ENCODE assay signal across 1 cellular context in the genomic region with DNA sequence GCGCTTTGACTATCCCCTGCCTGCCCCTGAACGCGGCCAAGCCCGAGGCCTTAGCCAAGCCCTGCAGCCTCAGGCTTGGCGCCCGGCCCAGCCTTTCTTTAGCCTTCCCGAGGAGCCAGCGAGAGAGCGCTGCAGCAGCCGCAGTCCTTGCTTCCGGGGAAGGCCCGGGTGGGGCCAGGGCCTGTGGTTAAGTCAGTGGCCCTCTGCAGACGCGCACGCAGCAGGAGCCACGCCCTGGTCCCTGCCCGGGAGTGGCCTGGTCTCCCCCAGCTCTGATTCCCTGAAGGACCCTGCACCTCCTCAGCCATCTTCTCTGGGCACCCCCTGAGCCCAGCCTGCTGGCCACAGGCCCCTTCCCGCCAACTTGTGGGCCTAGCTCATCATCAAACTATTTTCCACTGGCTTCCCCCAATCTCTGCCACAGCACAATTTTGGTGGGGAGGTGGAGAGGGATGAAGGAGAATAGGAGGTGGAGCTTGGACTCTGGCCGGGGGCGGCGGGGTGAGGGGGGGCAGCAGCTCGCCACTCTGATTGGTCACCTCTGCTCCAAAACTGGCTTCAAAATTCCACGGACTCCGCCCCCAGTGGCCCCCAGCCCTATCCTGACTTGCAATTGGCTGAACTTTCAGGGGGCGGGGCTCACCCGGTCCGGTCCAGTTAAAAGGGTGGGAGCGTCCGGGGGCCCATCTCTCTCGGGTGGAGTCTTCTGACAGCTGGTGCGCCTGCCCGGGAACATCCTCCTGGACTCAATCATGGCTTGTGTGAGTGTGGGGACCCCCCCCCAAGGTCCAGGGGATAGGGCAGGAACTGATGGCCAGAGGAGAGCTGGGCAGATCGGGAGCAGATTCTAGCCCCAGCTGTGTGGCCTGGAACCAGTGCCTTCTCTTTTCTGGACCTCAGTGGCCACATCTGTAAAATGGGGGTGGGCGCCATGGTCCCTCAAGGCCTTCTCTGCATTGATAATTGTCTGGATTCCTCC.
TF ChIP-seq lines count a peak whose summit lies in the region.

TSS of gene LGALS1 (plus strand) at position 686 of the 979 bp plus-strand sequence. CDS start at position 753, 67 bp downstream.

TF ChIP-seq in HepG2, 621 proteins besides CTCF, POLR2A, EP300 and RAD21 (continued from another document and continues in another):
- TF ChIP-seq USF2 (IDR thresholded peaks at IDR 0.05; ENCODE audit: low read depth, low read length) (no peak), USF2 (CRISPR knock-in tag; IDR thresholded peaks at IDR 0.05; ENCODE audit: borderline replicate concordance) (no peak; the same call in 1 of the 2 replicates), UBTF (CRISPR knock-in tag; IDR thresholded peaks at IDR 0.05) (peak; percentile 84), ZNF605 (CRISPR knock-in tag; IDR thresholded peaks at IDR 0.05) (peak; percentile 67; the same call in 1 of the 2 replicates), ZBTB1 (CRISPR knock-in tag; IDR thresholded peaks at IDR 0.05; ENCODE audit: borderline replicate concordance) (no peak), CERS6 (CRISPR knock-in tag; IDR thresholded peaks at IDR 0.05) (no peak), REXO4 (CRISPR knock-in tag; IDR thresholded peaks at IDR 0.05; ENCODE audit: borderline replicate concordance) (no peak), ZNF12 (CRISPR knock-in tag; IDR thresholded peaks at IDR 0.05) (peak; percentile 48; the same call in 1 of the 2 replicates), REL (CRISPR knock-in tag; conservative IDR thresholded peaks at IDR 0.05) (no peak), HNRNPLL (IDR thresholded peaks at IDR 0.05; ENCODE audit: low read depth, low read length, poor library complexity, severe bottlenecking) (peak; percentile 23), TEAD3 (CRISPR knock-in tag; optimal IDR thresholded peaks at IDR 0.05; ENCODE audit: borderline replicate concordance) (peak; percentile 79), MAZ (IDR thresholded peaks at IDR 0.05; ENCODE audit: borderline replicate concordance, low read depth, low read length) (peak; percentile 52; the same call in 1 of the 2 replicates), MAZ (CRISPR knock-in tag; IDR thresholded peaks at IDR 0.05; ENCODE audit: low read depth) (no peak), RCOR2 (CRISPR knock-in tag; IDR thresholded peaks at IDR 0.05) (peak; percentile 51), SALL1 (CRISPR knock-in tag; IDR thresholded peaks at IDR 0.05) (peak; percentile 51; the same call in 1 of the 2 replicates), ATF7 (IDR thresholded peaks at IDR 0.05) (no peak), ATF7 (CRISPR knock-in tag; IDR thresholded peaks at IDR 0.05) (peak; percentile 51; the same call in 1 of the 2 replicates), MEIS2 (CRISPR knock-in tag; IDR thresholded peaks at IDR 0.05) (no peak), HDAC1 (CRISPR knock-in tag; IDR thresholded peaks at IDR 0.05) (peak; percentile 45), TARDBP (CRISPR knock-in tag; IDR thresholded peaks at IDR 0.05) (peak; percentile 23; the same call in 1 of the 2 replicates), ZNF772 (CRISPR knock-in tag; IDR thresholded peaks at IDR 0.05) (0 out of 2 replicates have a peak, but pooled peaks have one; percentile 16), GATAD2A (CRISPR knock-in tag; IDR thresholded peaks at IDR 0.05) (peak; percentile 45), ZNF768 (CRISPR knock-in tag; IDR thresholded peaks at IDR 0.05) (peak; percentile 65), ELK4 (CRISPR knock-in tag; IDR thresholded peaks at IDR 0.05; ENCODE audit: borderline replicate concordance) (no peak), ELF3 (CRISPR knock-in tag; IDR thresholded peaks at IDR 0.05) (peak; percentile 37; the same call in 1 of the 2 replicates)
- TF ChIP-seq, protein P1, sequence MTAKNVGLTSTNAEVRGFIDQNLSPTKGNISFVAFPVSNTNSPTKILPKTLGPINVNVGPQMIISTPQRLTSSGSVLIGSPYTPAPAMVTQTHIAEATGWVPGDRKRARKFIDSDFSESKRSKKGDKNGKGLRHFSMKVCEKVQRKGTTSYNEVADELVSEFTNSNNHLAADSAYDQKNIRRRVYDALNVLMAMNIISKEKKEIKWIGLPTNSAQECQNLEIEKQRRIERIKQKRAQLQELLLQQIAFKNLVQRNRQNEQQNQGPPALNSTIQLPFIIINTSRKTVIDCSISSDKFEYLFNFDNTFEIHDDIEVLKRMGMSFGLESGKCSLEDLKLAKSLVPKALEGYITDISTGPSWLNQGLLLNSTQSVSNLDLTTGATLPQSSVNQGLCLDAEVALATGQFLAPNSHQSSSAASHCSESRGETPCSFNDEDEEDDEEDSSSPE (CRISPR knock-in tag; IDR thresholded peaks at IDR 0.05): peak; percentile 28
- TF ChIP-seq, protein P2, sequence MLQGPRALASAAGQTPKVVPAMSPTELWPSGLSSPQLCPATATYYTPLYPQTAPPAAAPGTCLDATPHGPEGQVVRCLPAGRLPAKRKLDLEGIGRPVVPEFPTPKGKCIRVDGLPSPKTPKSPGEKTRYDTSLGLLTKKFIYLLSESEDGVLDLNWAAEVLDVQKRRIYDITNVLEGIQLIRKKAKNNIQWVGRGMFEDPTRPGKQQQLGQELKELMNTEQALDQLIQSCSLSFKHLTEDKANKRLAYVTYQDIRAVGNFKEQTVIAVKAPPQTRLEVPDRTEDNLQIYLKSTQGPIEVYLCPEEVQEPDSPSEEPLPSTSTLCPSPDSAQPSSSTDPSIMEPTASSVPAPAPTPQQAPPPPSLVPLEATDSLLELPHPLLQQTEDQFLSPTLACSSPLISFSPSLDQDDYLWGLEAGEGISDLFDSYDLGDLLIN (CRISPR knock-in tag; IDR thresholded peaks at IDR 0.05; ENCODE audit: borderline replicate concordance): no peak
- TF ChIP-seq, protein P3, sequence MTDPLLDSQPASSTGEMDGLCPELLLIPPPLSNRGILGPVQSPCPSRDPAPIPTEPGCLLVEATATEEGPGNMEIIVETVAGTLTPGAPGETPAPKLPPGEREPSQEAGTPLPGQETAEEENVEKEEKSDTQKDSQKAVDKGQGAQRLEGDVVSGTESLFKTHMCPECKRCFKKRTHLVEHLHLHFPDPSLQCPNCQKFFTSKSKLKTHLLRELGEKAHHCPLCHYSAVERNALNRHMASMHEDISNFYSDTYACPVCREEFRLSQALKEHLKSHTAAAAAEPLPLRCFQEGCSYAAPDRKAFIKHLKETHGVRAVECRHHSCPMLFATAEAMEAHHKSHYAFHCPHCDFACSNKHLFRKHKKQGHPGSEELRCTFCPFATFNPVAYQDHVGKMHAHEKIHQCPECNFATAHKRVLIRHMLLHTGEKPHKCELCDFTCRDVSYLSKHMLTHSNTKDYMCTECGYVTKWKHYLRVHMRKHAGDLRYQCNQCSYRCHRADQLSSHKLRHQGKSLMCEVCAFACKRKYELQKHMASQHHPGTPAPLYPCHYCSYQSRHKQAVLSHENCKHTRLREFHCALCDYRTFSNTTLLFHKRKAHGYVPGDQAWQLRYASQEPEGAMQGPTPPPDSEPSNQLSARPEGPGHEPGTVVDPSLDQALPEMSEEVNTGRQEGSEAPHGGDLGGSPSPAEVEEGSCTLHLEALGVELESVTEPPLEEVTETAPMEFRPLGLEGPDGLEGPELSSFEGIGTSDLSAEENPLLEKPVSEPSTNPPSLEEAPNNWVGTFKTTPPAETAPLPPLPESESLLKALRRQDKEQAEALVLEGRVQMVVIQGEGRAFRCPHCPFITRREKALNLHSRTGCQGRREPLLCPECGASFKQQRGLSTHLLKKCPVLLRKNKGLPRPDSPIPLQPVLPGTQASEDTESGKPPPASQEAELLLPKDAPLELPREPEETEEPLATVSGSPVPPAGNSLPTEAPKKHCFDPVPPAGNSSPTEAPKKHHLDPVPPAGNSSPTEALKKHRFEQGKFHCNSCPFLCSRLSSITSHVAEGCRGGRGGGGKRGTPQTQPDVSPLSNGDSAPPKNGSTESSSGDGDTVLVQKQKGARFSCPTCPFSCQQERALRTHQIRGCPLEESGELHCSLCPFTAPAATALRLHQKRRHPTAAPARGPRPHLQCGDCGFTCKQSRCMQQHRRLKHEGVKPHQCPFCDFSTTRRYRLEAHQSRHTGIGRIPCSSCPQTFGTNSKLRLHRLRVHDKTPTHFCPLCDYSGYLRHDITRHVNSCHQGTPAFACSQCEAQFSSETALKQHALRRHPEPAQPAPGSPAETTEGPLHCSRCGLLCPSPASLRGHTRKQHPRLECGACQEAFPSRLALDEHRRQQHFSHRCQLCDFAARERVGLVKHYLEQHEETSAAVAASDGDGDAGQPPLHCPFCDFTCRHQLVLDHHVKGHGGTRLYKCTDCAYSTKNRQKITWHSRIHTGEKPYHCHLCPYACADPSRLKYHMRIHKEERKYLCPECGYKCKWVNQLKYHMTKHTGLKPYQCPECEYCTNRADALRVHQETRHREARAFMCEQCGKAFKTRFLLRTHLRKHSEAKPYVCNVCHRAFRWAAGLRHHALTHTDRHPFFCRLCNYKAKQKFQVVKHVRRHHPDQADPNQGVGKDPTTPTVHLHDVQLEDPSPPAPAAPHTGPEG (CRISPR knock-in tag; IDR thresholded peaks at IDR 0.05): no peak
- TF ChIP-seq, protein P4, sequence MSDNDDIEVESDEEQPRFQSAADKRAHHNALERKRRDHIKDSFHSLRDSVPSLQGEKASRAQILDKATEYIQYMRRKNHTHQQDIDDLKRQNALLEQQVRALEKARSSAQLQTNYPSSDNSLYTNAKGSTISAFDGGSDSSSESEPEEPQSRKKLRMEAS (IDR thresholded peaks at IDR 0.05): peak; percentile 49; the same call in 1 of the 2 replicates
- TF ChIP-seq, protein P5, sequence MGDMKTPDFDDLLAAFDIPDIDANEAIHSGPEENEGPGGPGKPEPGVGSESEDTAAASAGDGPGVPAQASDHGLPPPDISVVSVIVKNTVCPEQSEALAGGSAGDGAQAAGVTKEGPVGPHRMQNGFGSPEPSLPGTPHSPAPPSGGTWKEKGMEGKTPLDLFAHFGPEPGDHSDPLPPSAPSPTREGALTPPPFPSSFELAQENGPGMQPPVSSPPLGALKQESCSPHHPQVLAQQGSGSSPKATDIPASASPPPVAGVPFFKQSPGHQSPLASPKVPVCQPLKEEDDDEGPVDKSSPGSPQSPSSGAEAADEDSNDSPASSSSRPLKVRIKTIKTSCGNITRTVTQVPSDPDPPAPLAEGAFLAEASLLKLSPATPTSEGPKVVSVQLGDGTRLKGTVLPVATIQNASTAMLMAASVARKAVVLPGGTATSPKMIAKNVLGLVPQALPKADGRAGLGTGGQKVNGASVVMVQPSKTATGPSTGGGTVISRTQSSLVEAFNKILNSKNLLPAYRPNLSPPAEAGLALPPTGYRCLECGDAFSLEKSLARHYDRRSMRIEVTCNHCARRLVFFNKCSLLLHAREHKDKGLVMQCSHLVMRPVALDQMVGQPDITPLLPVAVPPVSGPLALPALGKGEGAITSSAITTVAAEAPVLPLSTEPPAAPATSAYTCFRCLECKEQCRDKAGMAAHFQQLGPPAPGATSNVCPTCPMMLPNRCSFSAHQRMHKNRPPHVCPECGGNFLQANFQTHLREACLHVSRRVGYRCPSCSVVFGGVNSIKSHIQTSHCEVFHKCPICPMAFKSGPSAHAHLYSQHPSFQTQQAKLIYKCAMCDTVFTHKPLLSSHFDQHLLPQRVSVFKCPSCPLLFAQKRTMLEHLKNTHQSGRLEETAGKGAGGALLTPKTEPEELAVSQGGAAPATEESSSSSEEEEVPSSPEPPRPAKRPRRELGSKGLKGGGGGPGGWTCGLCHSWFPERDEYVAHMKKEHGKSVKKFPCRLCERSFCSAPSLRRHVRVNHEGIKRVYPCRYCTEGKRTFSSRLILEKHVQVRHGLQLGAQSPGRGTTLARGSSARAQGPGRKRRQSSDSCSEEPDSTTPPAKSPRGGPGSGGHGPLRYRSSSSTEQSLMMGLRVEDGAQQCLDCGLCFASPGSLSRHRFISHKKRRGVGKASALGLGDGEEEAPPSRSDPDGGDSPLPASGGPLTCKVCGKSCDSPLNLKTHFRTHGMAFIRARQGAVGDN (CRISPR knock-in tag; IDR thresholded peaks at IDR 0.05): peak; percentile 91
